In the genomic region with DNA sequence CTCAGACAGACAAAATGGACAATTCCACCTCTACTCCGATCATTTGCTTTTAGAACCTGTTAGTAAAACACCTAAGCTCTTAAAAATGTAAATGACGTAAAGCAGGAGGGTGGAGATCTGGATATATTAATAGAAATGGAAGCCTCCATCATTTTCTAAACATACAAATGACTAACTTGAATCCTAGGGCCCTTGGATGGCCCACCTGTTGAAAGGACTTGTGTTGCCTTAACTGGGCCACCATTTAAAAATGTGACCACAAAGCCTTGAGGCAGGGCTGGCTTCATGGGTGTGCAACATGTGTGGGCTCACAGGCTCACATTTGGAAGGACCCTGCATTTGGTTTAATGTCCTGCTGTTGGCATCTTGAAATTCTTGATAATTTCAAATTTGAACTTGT, we compare ENCODE assay signal across 33 cellular contexts.
"Had no signal": no experiment of that assay in that cellular context is flagged by ENCODE, and none has a peak within 500 bp of the region (broad histone marks: within the 10 kb centered on the region; RNA-seq: fewer than 3 reads in every experiment).

No MANE protein-coding gene starts in this region.

- H3K4me1 ChIP-seq: ascending aorta had no signal

- H3K4me1 Mint-ChIP-seq: activated CD4-positive, alpha-beta T cell treated with anti-CD3 and anti-CD28 coated beads, Interleukin-2, amount 10 ng/mL, durations not matched to agents 24 days and 14 days; activated naive CD4-positive, alpha-beta T cell treated with anti-CD3 and anti-CD28 coated beads, Interleukin-2, amount 50 U/mL, for 24 hours; activated naive CD8-positive, alpha-beta T cell treated with anti-CD3 and anti-CD28 coated beads, Interleukin-2, amount 50 U/mL, for 24 hours; activated T-helper 17 cell treated with anti-CD3 and anti-CD28 coated beads, Interleukin-2, amount 50 U/mL, for 72 hours; central memory CD8-positive, alpha-beta T cell; T-cell had no signal

- H3K4me3 ChIP-seq: ascending aorta, cardiac muscle cell had no signal

- ATAC-seq: activated CD8-positive, alpha-beta T cell treated with anti-CD3 and anti-CD28 coated beads for 36 hours; activated naive CD8-positive, alpha-beta T cell treated with anti-CD3 and anti-CD28 coated beads, Interleukin-2, amount 50 U/mL, for 24 hours; activated T-cell treated with anti-CD3 and anti-CD28 coated beads, Interleukin-2, amount 50 U/mL, for 4 hours; activated T-cell treated with anti-CD3 and anti-CD28 coated beads, Interleukin-2, amount 50 U/mL, for 72 hours; activated T-helper 17 cell treated with anti-CD3 and anti-CD28 coated beads, Interleukin-2, amount 50 U/mL, for 72 hours; T-cell had no signal

- H3K4me3 Mint-ChIP-seq: activated B cell treated with CpG ODN at 0.5 μM for 24 hours; activated CD4-positive, alpha-beta memory T cell treated with anti-CD3 and anti-CD28 coated beads for 36 hours; activated CD4-positive, alpha-beta T cell treated with anti-CD3 and anti-CD28 coated beads, Interleukin-2, amount 10 ng/mL, durations not matched to agents 24 days and 14 days; activated CD8-positive, alpha-beta T cell treated with anti-CD3 and anti-CD28 coated beads for 36 hours; activated naive CD4-positive, alpha-beta T cell treated with anti-CD3 and anti-CD28 coated beads, Interleukin-2, amount 10 ng/mL, durations not matched to agents 7 days and 5 days; activated naive CD4-positive, alpha-beta T cell treated with anti-CD3 and anti-CD28 coated beads, Interleukin-2, amount 50 U/mL, for 24 hours; activated naive CD8-positive, alpha-beta T cell; activated naive CD8-positive, alpha-beta T cell treated with anti-CD3 and anti-CD28 coated beads, Interleukin-2, amount 10 ng/mL, durations not matched to agents 7 days and 5 days; activated naive CD8-positive, alpha-beta T cell treated with anti-CD3 and anti-CD28 coated beads, Interleukin-2, amount 50 U/mL, for 24 hours; activated T-cell treated with anti-CD3 and anti-CD28 coated beads, Interleukin-2, amount 50 U/mL, for 4 hours; activated T-cell treated with anti-CD3 and anti-CD28 coated beads, Interleukin-2, amount 50 U/mL, for 72 hours; activated T-helper 1 cell treated with anti-CD3 and anti-CD28 coated beads, Interleukin-12 subunit alpha, Interleukin-12 subunit beta, Interleukin-2, Interleukin-4 antibody, amounts not matched to agents 30 ng/mL and 10 ng/mL and 1 ng/mL, durations not matched to agents 14 hours and 24 hours and 36 hours; activated T-helper 17 cell treated with anti-CD3 and anti-CD28 coated beads, Interleukin-2, amount 50 U/mL, for 72 hours; brain; central memory CD8-positive, alpha-beta T cell; T-cell; T-helper 2 cell treated with Interferon-gamma antibody and Interleukin-4, amounts not matched to agents 5 μg/mL and 100 μg/mL, for 36 hours had no signal

- H3K27ac Mint-ChIP-seq: activated B cell treated with CpG ODN at 0.5 μM for 24 hours; activated CD4-positive, alpha-beta memory T cell treated with anti-CD3 and anti-CD28 coated beads for 36 hours; activated CD4-positive, alpha-beta T cell treated with anti-CD3 and anti-CD28 coated beads, Interleukin-2, amount 10 ng/mL, durations not matched to agents 24 days and 14 days; activated CD8-positive, alpha-beta T cell treated with anti-CD3 and anti-CD28 coated beads for 36 hours; activated naive CD4-positive, alpha-beta T cell treated with anti-CD3 and anti-CD28 coated beads, Interleukin-2, amount 10 ng/mL, durations not matched to agents 7 days and 5 days; activated naive CD4-positive, alpha-beta T cell treated with anti-CD3 and anti-CD28 coated beads, Interleukin-2, amount 50 U/mL, for 24 hours; activated naive CD8-positive, alpha-beta T cell; activated naive CD8-positive, alpha-beta T cell treated with anti-CD3 and anti-CD28 coated beads, Interleukin-2, amount 10 ng/mL, durations not matched to agents 7 days and 5 days; activated naive CD8-positive, alpha-beta T cell treated with anti-CD3 and anti-CD28 coated beads, Interleukin-2, amount 50 U/mL, for 24 hours; activated T-cell treated with anti-CD3 and anti-CD28 coated beads, Interleukin-2, amount 50 U/mL, for 72 hours; activated T-helper 1 cell treated with anti-CD3 and anti-CD28 coated beads, Interleukin-12 subunit alpha, Interleukin-12 subunit beta, Interleukin-2, Interleukin-4 antibody, amounts not matched to agents 30 ng/mL and 10 ng/mL and 1 ng/mL, durations not matched to agents 14 hours and 24 hours and 36 hours; activated T-helper 17 cell treated with anti-CD3 and anti-CD28 coated beads, Interleukin-2, amount 50 U/mL, for 72 hours; brain; T-cell; T-helper 2 cell treated with Interferon-gamma antibody and Interleukin-4, amounts not matched to agents 5 μg/mL and 100 μg/mL, for 36 hours had no signal

- H3K27me3 ChIP-seq: ascending aorta had no signal

- H3K36me3 ChIP-seq: ascending aorta, cardiac muscle cell had no signal

- H3K9me3 Mint-ChIP-seq: activated B cell treated with CpG ODN at 0.5 μM for 24 hours; activated CD4-positive, alpha-beta memory T cell treated with anti-CD3 and anti-CD28 coated beads for 36 hours; activated CD4-positive, alpha-beta T cell treated with anti-CD3 and anti-CD28 coated beads, Interleukin-2, amount 10 ng/mL, durations not matched to agents 24 days and 14 days; activated CD8-positive, alpha-beta T cell treated with anti-CD3 and anti-CD28 coated beads for 36 hours; activated naive CD4-positive, alpha-beta T cell treated with anti-CD3 and anti-CD28 coated beads, Interleukin-2, amount 10 ng/mL, durations not matched to agents 7 days and 5 days; activated naive CD4-positive, alpha-beta T cell treated with anti-CD3 and anti-CD28 coated beads, Interleukin-2, amount 50 U/mL, for 24 hours; activated naive CD8-positive, alpha-beta T cell treated with anti-CD3 and anti-CD28 coated beads, Interleukin-2, amount 10 ng/mL, durations not matched to agents 7 days and 5 days; activated naive CD8-positive, alpha-beta T cell treated with anti-CD3 and anti-CD28 coated beads, Interleukin-2, amount 50 U/mL, for 24 hours; activated T-cell treated with anti-CD3 and anti-CD28 coated beads, Interleukin-2, amount 50 U/mL, for 4 hours; activated T-cell treated with anti-CD3 and anti-CD28 coated beads, Interleukin-2, amount 50 U/mL, for 72 hours; activated T-helper 1 cell treated with anti-CD3 and anti-CD28 coated beads, Interleukin-12 subunit alpha, Interleukin-12 subunit beta, Interleukin-2, Interleukin-4 antibody, amounts not matched to agents 30 ng/mL and 10 ng/mL and 1 ng/mL, durations not matched to agents 14 hours and 24 hours and 36 hours; activated T-helper 17 cell treated with anti-CD3 and anti-CD28 coated beads, Interleukin-2, amount 50 U/mL, for 72 hours; brain; central memory CD8-positive, alpha-beta T cell; T-cell; T-helper 2 cell treated with Interferon-gamma antibody and Interleukin-4, amounts not matched to agents 5 μg/mL and 100 μg/mL, for 36 hours had no signal

- DNase-seq: activated B cell treated with CpG ODN at 0.5 μM for 24 hours; activated CD4-positive, alpha-beta memory T cell treated with anti-CD3 and anti-CD28 coated beads for 36 hours; activated CD4-positive, alpha-beta T cell treated with anti-CD3 and anti-CD28 coated beads for 4 hours; activated CD4-positive, alpha-beta T cell treated with anti-CD3 and anti-CD28 coated beads, Interleukin-2, amount 10 ng/mL, durations not matched to agents 24 days and 14 days; activated CD4-positive, alpha-beta T cell treated with anti-CD3 and anti-CD28 coated beads, Interleukin-2, amount 50 U/mL, for 1 hour; activated CD4-positive, alpha-beta T cell treated with anti-CD3 and anti-CD28 coated beads, Interleukin-2, amount 50 U/mL, for 4 hours; activated CD4-positive, CD25-positive, alpha-beta regulatory T cell treated with anti-CD3 and anti-CD28 coated beads, Interleukin-2, amount 50 U/mL, for 72 hours; activated CD8-positive, alpha-beta memory T cell treated with anti-CD3 and anti-CD28 coated beads, Interleukin-2, amount 50 U/mL, for 4 hours; activated CD8-positive, alpha-beta T cell treated with anti-CD3 and anti-CD28 coated beads for 36 hours; activated effector memory CD4-positive, alpha-beta T cell treated with anti-CD3 and anti-CD28 coated beads, Interleukin-2, amount 50 U/mL, for 16 hours; activated gamma-delta T cell treated with Interleukin-2 at 50 U/mL for 16 hours; activated naive CD4-positive, alpha-beta T cell; activated naive CD4-positive, alpha-beta T cell treated with anti-CD3 and anti-CD28 coated beads, Interleukin-2, amount 10 ng/mL, durations not matched to agents 7 days and 5 days; activated naive CD8-positive, alpha-beta T cell treated with anti-CD3 and anti-CD28 coated beads, Interleukin-2, amount 10 ng/mL, durations not matched to agents 7 days and 5 days; activated naive CD8-positive, alpha-beta T cell treated with anti-CD3 and anti-CD28 coated beads, Interleukin-2, amount 50 U/mL, for 24 hours; activated T-cell treated with anti-CD3 and anti-CD28 coated beads for 4 hours; activated T-cell treated with anti-CD3 and anti-CD28 coated beads, Interleukin-2, amount 50 U/mL, for 1 hour; activated T-cell treated with anti-CD3 and anti-CD28 coated beads, Interleukin-2, amount 50 U/mL, for 4 hours; activated T-cell treated with anti-CD3 and anti-CD28 coated beads, Interleukin-2, amount 50 U/mL, for 72 hours; anterior cingulate cortex; T-cell; T-helper 2 cell; T-helper 9 cell had no signal

- H3K36me3 Mint-ChIP-seq: activated CD4-positive, alpha-beta memory T cell treated with anti-CD3 and anti-CD28 coated beads for 36 hours; activated naive CD4-positive, alpha-beta T cell treated with anti-CD3 and anti-CD28 coated beads, Interleukin-2, amount 10 ng/mL, durations not matched to agents 7 days and 5 days; activated naive CD4-positive, alpha-beta T cell treated with anti-CD3 and anti-CD28 coated beads, Interleukin-2, amount 50 U/mL, for 24 hours; activated naive CD8-positive, alpha-beta T cell; activated naive CD8-positive, alpha-beta T cell treated with anti-CD3 and anti-CD28 coated beads, Interleukin-2, amount 10 ng/mL, durations not matched to agents 7 days and 5 days; brain; T-cell had no signal

- H3K9me3 ChIP-seq: ascending aorta had no signal

- H3K27ac ChIP-seq: ascending aorta, cardiac muscle cell, VCaP had no signal
